In the genomic region with DNA sequence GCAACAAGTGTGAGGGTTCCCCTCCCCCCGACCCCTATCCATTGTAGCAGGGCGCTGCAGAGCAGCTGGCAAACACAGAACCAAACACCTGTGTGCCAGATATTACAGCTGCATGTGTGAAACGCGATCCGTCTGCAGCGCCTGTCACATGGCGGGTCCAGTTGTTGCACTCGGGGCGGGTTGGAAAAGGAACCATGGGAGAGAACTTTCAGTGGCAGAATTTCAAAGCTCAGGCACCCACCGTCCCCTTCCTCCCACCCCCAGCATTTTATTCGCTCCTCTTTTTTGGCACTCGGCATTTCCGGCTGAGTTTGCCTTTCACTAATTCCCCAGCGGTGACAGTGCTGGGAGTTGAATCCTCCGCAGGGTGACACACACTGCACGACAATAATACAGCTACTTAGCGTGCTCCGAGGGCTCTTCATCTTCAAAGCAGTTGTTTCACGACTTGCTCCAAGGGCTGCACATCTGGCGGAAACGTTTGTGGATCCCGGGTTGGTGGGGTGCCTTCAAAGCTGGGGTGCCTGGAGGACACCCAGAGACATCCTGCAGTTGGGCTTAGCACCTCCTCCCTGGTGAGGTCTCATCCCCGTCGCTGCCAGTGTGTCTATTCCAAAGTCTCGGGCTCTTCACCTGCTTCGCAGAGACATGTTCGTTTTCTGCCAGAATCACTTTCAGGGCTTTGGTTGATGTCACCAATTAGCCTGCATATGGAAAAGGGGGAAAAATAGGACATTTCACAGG, we compare ENCODE assay signal across 9 cellular contexts.
DNase-seq lines count a peak whose midpoint lies in the region; ATAC-seq, FAIRE-seq and TF ChIP-seq lines count a peak whose summit lies in the region.
"Had no signal": no experiment of that assay in that cellular context is flagged by ENCODE, and none has a peak within 500 bp of the region (broad histone marks: within the 10 kb centered on the region; RNA-seq: fewer than 3 reads in every experiment).

No MANE protein-coding gene starts in this region.

- no peaks in the 10 kb centered on the region for H3K9me2 ChIP-seq in SK-N-SH

- no peak for TF ChIP-seq RAD21 in A549 (conservative IDR thresholded peaks at IDR 0.05 in 1 of 2, IDR thresholded peaks at IDR 0.05 in 1 of 2)
- TF ChIP-seq RAD21 in SK-N-SH (IDR thresholded peaks at IDR 0.05; ENCODE audit: low read length), result no peak

- no peak overlapping the region for H3K9ac ChIP-seq in SK-N-SH
- H3K9ac ChIP-seq in kidney (ENCODE audit: low read length in 2 of 2), result no peak overlapping the region

- intact Hi-C loops in kidney (cut with DNase I), result no loop called here

- TF ChIP-seq CTCF in A549 (IDR thresholded peaks at IDR 0.05) (no peak), SK-N-SH (IDR thresholded peaks at IDR 0.05) (no peak), kidney (IDR thresholded peaks at IDR 0.05; ENCODE audit: borderline replicate concordance, extremely low read depth, insufficient read depth) (no peak), omental fat pad (IDR thresholded peaks at IDR 0.05) (no peak), D721Med (IDR thresholded peaks at IDR 0.05; ENCODE audit: insufficient read depth, missing control alignments) (no peak)

- no peaks in the 10 kb centered on the region for H3F3A ChIP-seq in SK-N-SH (replicated peaks; ENCODE audit: insufficient read depth)

- no peak for DNase-seq in A549 (ENCODE audit: low read depth in 1 of 2, low spot score in 1 of 2)
- peak; percentile 73 for DNase-seq in Jurkat, Clone E6-1 (ENCODE audit: low read depth, low spot score)
- peak; percentile 66 for DNase-seq in SK-N-SH
- DNase-seq in kidney, result no peak
- DNase-seq in HEK293T (ENCODE audit: extremely low spot score), result no peak
- DNase-seq in omental fat pad (ENCODE audit: low spot score), result no peak
- no peak for DNase-seq in D721Med (ENCODE audit: insufficient read length, low spot score)

- H3K4me2 ChIP-seq in A549 (peak overlapping the region; percentile 65), SK-N-SH (peak overlapping the region; percentile 39)

- H4K20me1 ChIP-seq in SK-N-SH (ENCODE audit: insufficient read depth), result no peaks in the 10 kb centered on the region

- no peaks in the 10 kb centered on the region for H3K27me3 ChIP-seq in SK-N-SH (ENCODE audit: insufficient read depth)

- ATAC-seq in A549, result peak in 1 of 2 experiments; percentile 28; a peak in 3 of 6 replicates
- no peak for ATAC-seq in HG03139 (IDR thresholded peaks at IDR 0.05; ENCODE audit: unreplicated experiment)
- no peak for ATAC-seq in omental fat pad (ENCODE audit: low FRiP score)

- TF ChIP-seq EP300 in A549 (IDR thresholded peaks at IDR 0.05) (no peak), SK-N-SH (IDR thresholded peaks at IDR 0.05; ENCODE audit: borderline replicate concordance in 1 of 2, low read depth in 1 of 2, low read length in 1 of 2) (no peak)

- H3K27ac ChIP-seq in A549 (peak overlapping the region in 1 of 2 experiments; percentile 32; a peak in 2 of 6 replicates), SK-N-SH (ENCODE audit: low read depth in 2 of 2, low read length in 1 of 2) (no peak overlapping the region), kidney (ENCODE audit: low read depth in 2 of 2, low read length in 2 of 2) (no peak overlapping the region)

- FAIRE-seq in A549 (lab: Jason Lieb, UNC) (no peak), kidney (lab: Jason Lieb, UNC) (no peak), D721Med (lab: Jason Lieb, UNC) (no peak)
- FAIRE-seq: G401.6 had no signal

- CTCF ChIA-PET in A549 (lab: Yijun Ruan, JAX), result interaction anchor here (1.3 kb wide), 1 partner anchor 67 kb away, joined by 3 read pairs; no protein-coding TSS in a partner anchor
- CTCF ChIA-PET in SK-N-SH (lab: Yijun Ruan, JAX), result interaction anchor here (0.7 to 1.3 kb wide), 3 partner anchors 13 to 469 kb away, joined by 3 to 4 read pairs (median 3); no protein-coding TSS in a partner anchor
- CTCF ChIA-PET in HEK293T (lab: Yijun Ruan, JAX), result no interaction called here

- H3K4me3 ChIP-seq in A549 (peak overlapping the region; percentile 21; the same call in 1 of the 3 replicates), SK-N-SH (ENCODE audit: low read depth in 2 of 2, low read length in 1 of 2) (peak overlapping the region in 1 of 2 experiments; percentile 17; a peak in 2 of 4 replicates), kidney (ENCODE audit: low read length in 2 of 2) (peak overlapping the region; percentile 44 to 48)
- H3K4me3 ChIP-seq in Jurkat, Clone E6-1 (ENCODE audit: low read length), result peak overlapping the region; percentile 43

- 44% methylated on average over 26 of the region's 27 CpGs for WGBS in A549 (ENCODE audit: missing lambda C conversion rate)
- 35% methylated on average over 25 of the region's 27 CpGs for WGBS in SK-N-SH (ENCODE audit: low lambda C conversion rate)

- H3K9me3 ChIP-seq in A549 (no peaks in the 10 kb centered on the region), SK-N-SH (no peaks in the 10 kb centered on the region), kidney (ENCODE audit: control insufficient read depth in 1 of 2, low read length in 2 of 2) (no peaks in the 10 kb centered on the region)

- TF ChIP-seq POLR2A in A549 (IDR thresholded peaks at IDR 0.05; ENCODE audit: low read length), result no peak

- POLR2A ChIA-PET in A549 (lab: Yijun Ruan, JAX), result no interaction called here
- POLR2A ChIA-PET in SK-N-SH (lab: Yijun Ruan, JAX), result interaction anchor here (0.6 to 0.8 kb wide), 3 partner anchors 180 to 214 kb away, joined by 3 to 4 read pairs (median 3); partner anchors contain the start of gene ZBTB18
- POLR2A ChIA-PET in HEK293T (lab: Yijun Ruan, JAX), result no interaction called here

- peak overlapping the region; percentile 56; the same call in 1 of the 2 replicates for H2AFZ ChIP-seq in SK-N-SH (ENCODE audit: low read depth)

- no peaks in the 10 kb centered on the region for H3K36me3 ChIP-seq in SK-N-SH (replicated peaks in 1 of 2; ENCODE audit: control insufficient read depth in 1 of 2, insufficient read depth in 2 of 2, low read length in 1 of 2)
- no peaks in the 10 kb centered on the region for H3K36me3 ChIP-seq in kidney (ENCODE audit: control insufficient read depth in 1 of 2, insufficient read depth in 2 of 2, low read length in 2 of 2)

- H3K4me1 ChIP-seq in A549 (no peaks in the 10 kb centered on the region), SK-N-SH (ENCODE audit: control insufficient read depth in 1 of 2, insufficient read depth in 2 of 2, low read depth in 1 of 2, low read length in 1 of 2) (peaks cover 4 to 15% of the 10 kb centered on the region in 2 experiments; a peak in 2 of 4 replicates), kidney (ENCODE audit: control insufficient read depth in 1 of 2, insufficient read depth in 1 of 2, low read depth in 1 of 2, low read length in 2 of 2) (peaks cover 0 to 3% of the 10 kb centered on the region in 2 donors)

- no peaks in the 10 kb centered on the region for H3K79me2 ChIP-seq in SK-N-SH (ENCODE audit: insufficient read depth)

TF ChIP-seq in SK-N-SH, 30 proteins besides CTCF, POLR2A, EP300 and RAD21 (continues in another document):
- TF ChIP-seq USF1 (IDR thresholded peaks at IDR 0.05; ENCODE audit: borderline replicate concordance, low read depth) (no peak; the same call in 1 of the 2 replicates), ELF1 (IDR thresholded peaks at IDR 0.05) (no peak), GATA2 (CRISPR knock-in tag; IDR thresholded peaks at IDR 0.05) (no peak), NRF1 (IDR thresholded peaks at IDR 0.05; ENCODE audit: low read depth, low read length) (no peak), SMC3 (IDR thresholded peaks at IDR 0.05; ENCODE audit: low read depth, low read length) (no peak), CHD2 (IDR thresholded peaks at IDR 0.05; ENCODE audit: low read length, partially characterized antibody) (peak; percentile 57), RFX5 (IDR thresholded peaks at IDR 0.05; ENCODE audit: low read length) (no peak), NFIC (IDR thresholded peaks at IDR 0.05; ENCODE audit: borderline replicate concordance) (peak; percentile 6; the same call in 1 of the 2 replicates)

TF ChIP-seq in HEK293T, 16 proteins besides CTCF, POLR2A, EP300 and RAD21:
- TF ChIP-seq HDGF (IDR thresholded peaks at IDR 0.05; ENCODE audit: borderline replicate concordance) (no peak), NFRKB (IDR thresholded peaks at IDR 0.05) (no peak), FOXA1 (IDR thresholded peaks at IDR 0.05) (no peak), FOXK2 (IDR thresholded peaks at IDR 0.05) (no peak), ELF4 (IDR thresholded peaks at IDR 0.05) (no peak), LEF1 (IDR thresholded peaks at IDR 0.05; ENCODE audit: borderline replicate concordance) (no peak), CTBP1 (IDR thresholded peaks at IDR 0.05; ENCODE audit: borderline replicate concordance) (no peak), FOXM1 (IDR thresholded peaks at IDR 0.05; ENCODE audit: borderline replicate concordance) (no peak), ZNF384 (IDR thresholded peaks at IDR 0.05) (no peak), PKNOX1 (IDR thresholded peaks at IDR 0.05) (no peak), TARDBP (IDR thresholded peaks at IDR 0.05) (no peak)

Comparison
In these comparisons a context has a peak if more than half of its experiments do, and no peak if none do; other contexts are left out.
1. DNase-seq: peak in Jurkat, Clone E6-1 (single experiment) and SK-N-SH (single experiment); none in A549 (0 of 2), kidney (single experiment), HEK293T (single experiment), omental fat pad (single experiment) and D721Med (single experiment).
2. Of the 12 proteins assayed by ChIP-seq in both A549 and SK-N-SH: peak only in A549: none; only in SK-N-SH: CHD2; in both: MAX; in neither: 10.